ENCODE assay signal across 1 cellular context in the genomic region with DNA sequence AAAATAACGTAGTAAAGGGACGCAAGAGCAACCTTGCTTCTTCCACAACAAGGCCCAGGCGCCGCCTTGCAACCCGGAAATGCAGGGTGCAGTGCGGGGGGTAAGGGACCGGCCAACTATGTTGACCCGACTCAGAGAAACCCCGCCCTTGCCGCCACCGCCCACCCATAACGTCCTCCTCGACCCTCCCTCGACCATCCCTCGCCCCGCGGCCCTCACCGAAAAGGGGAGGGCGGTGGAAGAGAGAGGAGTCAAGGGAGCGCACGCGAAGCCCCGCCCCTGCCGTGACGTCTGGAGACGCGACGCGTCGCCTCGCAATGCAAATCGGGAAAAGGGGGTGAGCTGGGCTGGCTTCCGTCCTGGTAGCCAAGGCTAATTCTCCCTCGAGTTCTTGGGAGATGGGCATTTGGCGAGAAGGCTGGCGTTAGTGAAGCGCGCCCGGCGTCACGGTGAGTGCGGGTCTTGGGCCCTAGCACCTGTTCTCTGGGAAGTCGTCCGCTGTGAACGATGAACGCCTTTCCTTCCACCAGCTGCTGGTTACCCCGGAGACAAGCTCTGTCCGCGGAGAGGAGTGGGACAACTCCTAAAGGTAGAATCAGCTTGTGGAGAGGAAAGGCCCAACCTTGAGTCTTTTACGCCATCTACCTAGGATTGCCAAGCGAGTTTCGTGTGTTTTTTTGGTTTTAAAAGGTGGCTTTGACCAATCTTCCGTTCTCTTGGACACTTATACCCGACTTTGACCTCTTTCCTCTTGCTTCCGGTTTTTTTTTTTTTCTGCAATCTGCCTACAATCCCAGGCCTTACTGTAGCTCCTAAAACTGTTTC.
A peak's percentile ranks its signal among the peaks of the same experiment; 100 is the strongest.
TF ChIP-seq lines count a peak whose summit lies in the region.

A gene (plus strand): TSS at position 340 of the 825 bp plus-strand sequence. CDS start 14,669 bp downstream, outside the sequence.

TF ChIP-seq in GM12878, 131 proteins besides CTCF, POLR2A, EP300 and RAD21 (continued from another document and continues in another):
- TF ChIP-seq, protein P1, sequence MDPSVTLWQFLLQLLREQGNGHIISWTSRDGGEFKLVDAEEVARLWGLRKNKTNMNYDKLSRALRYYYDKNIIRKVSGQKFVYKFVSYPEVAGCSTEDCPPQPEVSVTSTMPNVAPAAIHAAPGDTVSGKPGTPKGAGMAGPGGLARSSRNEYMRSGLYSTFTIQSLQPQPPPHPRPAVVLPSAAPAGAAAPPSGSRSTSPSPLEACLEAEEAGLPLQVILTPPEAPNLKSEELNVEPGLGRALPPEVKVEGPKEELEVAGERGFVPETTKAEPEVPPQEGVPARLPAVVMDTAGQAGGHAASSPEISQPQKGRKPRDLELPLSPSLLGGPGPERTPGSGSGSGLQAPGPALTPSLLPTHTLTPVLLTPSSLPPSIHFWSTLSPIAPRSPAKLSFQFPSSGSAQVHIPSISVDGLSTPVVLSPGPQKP (IDR thresholded peaks at IDR 0.05; ENCODE audit: low read depth, low read length), result peak; percentile 66
- TF ChIP-seq IKZF1 (conservative IDR thresholded peaks at IDR 0.05), result peak; percentile 85
- peak; percentile 38 for TF ChIP-seq MEF2B (IDR thresholded peaks at IDR 0.05; ENCODE audit: partially characterized antibody, poor library complexity, severe bottlenecking)
- TF ChIP-seq, protein P2, sequence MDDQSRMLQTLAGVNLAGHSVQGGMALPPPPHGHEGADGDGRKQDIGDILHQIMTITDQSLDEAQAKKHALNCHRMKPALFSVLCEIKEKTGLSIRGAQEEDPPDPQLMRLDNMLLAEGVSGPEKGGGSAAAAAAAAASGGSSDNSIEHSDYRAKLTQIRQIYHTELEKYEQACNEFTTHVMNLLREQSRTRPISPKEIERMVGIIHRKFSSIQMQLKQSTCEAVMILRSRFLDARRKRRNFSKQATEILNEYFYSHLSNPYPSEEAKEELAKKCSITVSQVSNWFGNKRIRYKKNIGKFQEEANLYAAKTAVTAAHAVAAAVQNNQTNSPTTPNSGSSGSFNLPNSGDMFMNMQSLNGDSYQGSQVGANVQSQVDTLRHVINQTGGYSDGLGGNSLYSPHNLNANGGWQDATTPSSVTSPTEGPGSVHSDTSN (IDR thresholded peaks at IDR 0.05; ENCODE audit: insufficient replicate concordance, low read depth, low read length), result no peak
- TF ChIP-seq KDM1A (IDR thresholded peaks at IDR 0.05; ENCODE audit: borderline replicate concordance), result no peak
- no peak for TF ChIP-seq MTA2 (IDR thresholded peaks at IDR 0.05; ENCODE audit: low read depth)
- TF ChIP-seq HDAC2 (IDR thresholded peaks at IDR 0.05), result no peak
- peak; percentile 59 for TF ChIP-seq HCFC1 (IDR thresholded peaks at IDR 0.05; ENCODE audit: low read length)
- TF ChIP-seq EED (IDR thresholded peaks at IDR 0.05; ENCODE audit: low read depth), result peak; percentile 35; the same call in 1 of the 2 replicates
- TF ChIP-seq ZNF622 (IDR thresholded peaks at IDR 0.05), result no peak
- no peak for TF ChIP-seq BMI1 (IDR thresholded peaks at IDR 0.05; ENCODE audit: borderline replicate concordance)
- TF ChIP-seq ASH2L (IDR thresholded peaks at IDR 0.05; ENCODE audit: borderline replicate concordance, low read depth), result no peak
- TF ChIP-seq ESRRA (IDR thresholded peaks at IDR 0.05; ENCODE audit: low read length), result no peak
- no peak for TF ChIP-seq KLF5 (IDR thresholded peaks at IDR 0.05; ENCODE audit: partially characterized antibody)
- peak; percentile 31; the same call in 1 of the 2 replicates for TF ChIP-seq SPI1 (IDR thresholded peaks at IDR 0.05; ENCODE audit: borderline replicate concordance, insufficient read depth, low read depth, low read length)
- no peak for TF ChIP-seq RBBP5 (conservative IDR thresholded peaks at IDR 0.05)
- TF ChIP-seq FOXM1 (IDR thresholded peaks at IDR 0.05; ENCODE audit: low read depth, low read length), result no peak
- peak; percentile 80 for TF ChIP-seq FOXK2 (IDR thresholded peaks at IDR 0.05)
- no peak for TF ChIP-seq SREBF1 (IDR thresholded peaks at IDR 0.05; ENCODE audit: low read length)
- TF ChIP-seq EGR1 (IDR thresholded peaks at IDR 0.05; ENCODE audit: borderline replicate concordance in 1 of 2, low read depth in 2 of 2, low read length in 2 of 2), result peak in 1 of 2 experiments; percentile 65; a peak in 1 of 3 replicates
- TF ChIP-seq KAT2A (conservative IDR thresholded peaks at IDR 0.05; ENCODE audit: control insufficient read depth, low read depth, low read length), result no peak
- TF ChIP-seq TCF3 (IDR thresholded peaks at IDR 0.05; ENCODE audit: borderline replicate concordance, insufficient read depth, low read depth, low read length), result peak; percentile 28; the same call in 1 of the 2 replicates
- peak; percentile 27; the same call in 1 of the 2 replicates for TF ChIP-seq TCF12 (IDR thresholded peaks at IDR 0.05; ENCODE audit: low read depth, low read length)
- peak; percentile 95 for TF ChIP-seq POLR2AphosphoS5 (IDR thresholded peaks at IDR 0.05; ENCODE audit: low read length)
- TF ChIP-seq, protein P3, sequence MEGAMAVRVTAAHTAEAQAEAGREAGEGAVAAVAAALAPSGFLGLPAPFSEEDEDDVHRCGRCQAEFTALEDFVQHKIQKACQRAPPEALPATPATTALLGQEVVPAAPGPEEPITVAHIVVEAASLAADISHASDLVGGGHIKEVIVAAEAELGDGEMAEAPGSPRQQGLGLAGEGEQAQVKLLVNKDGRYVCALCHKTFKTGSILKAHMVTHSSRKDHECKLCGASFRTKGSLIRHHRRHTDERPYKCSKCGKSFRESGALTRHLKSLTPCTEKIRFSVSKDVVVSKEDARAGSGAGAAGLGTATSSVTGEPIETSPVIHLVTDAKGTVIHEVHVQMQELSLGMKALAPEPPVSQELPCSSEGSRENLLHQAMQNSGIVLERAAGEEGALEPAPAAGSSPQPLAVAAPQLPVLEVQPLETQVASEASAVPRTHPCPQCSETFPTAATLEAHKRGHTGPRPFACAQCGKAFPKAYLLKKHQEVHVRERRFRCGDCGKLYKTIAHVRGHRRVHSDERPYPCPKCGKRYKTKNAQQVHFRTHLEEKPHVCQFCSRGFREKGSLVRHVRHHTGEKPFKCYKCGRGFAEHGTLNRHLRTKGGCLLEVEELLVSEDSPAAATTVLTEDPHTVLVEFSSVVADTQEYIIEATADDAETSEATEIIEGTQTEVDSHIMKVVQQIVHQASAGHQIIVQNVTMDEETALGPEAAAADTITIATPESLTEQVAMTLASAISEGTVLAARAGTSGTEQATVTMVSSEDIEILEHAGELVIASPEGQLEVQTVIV (IDR thresholded peaks at IDR 0.05; ENCODE audit: borderline replicate concordance, partially characterized antibody), result peak; percentile 76
- no peak for TF ChIP-seq WRNIP1 (IDR thresholded peaks at IDR 0.05; ENCODE audit: borderline replicate concordance, low read depth, low read length)
- TF ChIP-seq LARP7 (IDR thresholded peaks at IDR 0.05), result no peak
- TF ChIP-seq MYB (IDR thresholded peaks at IDR 0.05; ENCODE audit: borderline replicate concordance, low read depth, low read length), result no peak
- no peak; the same call in 1 of the 2 replicates for TF ChIP-seq NRF1 (conservative IDR thresholded peaks at IDR 0.05; ENCODE audit: low read depth, low read length)
- no peak for TF ChIP-seq CHD4 (IDR thresholded peaks at IDR 0.05)
- peak; percentile 42 for TF ChIP-seq SIX5 (IDR thresholded peaks at IDR 0.05; ENCODE audit: low read depth, low read length, severe bottlenecking)
- TF ChIP-seq SMARCA5 (IDR thresholded peaks at IDR 0.05), result 0 out of 2 replicates have a peak, but pooled peaks have one; percentile 6
- TF ChIP-seq SREBF2 (IDR thresholded peaks at IDR 0.05; ENCODE audit: low read length), result no peak
- TF ChIP-seq, protein P4, sequence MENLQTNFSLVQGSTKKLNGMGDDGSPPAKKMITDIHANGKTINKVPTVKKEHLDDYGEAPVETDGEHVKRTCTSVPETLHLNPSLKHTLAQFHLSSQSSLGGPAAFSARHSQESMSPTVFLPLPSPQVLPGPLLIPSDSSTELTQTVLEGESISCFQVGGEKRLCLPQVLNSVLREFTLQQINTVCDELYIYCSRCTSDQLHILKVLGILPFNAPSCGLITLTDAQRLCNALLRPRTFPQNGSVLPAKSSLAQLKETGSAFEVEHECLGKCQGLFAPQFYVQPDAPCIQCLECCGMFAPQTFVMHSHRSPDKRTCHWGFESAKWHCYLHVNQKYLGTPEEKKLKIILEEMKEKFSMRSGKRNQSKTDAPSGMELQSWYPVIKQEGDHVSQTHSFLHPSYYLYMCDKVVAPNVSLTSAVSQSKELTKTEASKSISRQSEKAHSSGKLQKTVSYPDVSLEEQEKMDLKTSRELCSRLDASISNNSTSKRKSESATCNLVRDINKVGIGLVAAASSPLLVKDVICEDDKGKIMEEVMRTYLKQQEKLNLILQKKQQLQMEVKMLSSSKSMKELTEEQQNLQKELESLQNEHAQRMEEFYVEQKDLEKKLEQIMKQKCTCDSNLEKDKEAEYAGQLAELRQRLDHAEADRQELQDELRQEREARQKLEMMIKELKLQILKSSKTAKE (IDR thresholded peaks at IDR 0.05; ENCODE audit: low read depth, poor library complexity, severe bottlenecking), result no peak
- peak; percentile 56 for TF ChIP-seq NR2F1 (conservative IDR thresholded peaks at IDR 0.05)
- TF ChIP-seq, protein P5, sequence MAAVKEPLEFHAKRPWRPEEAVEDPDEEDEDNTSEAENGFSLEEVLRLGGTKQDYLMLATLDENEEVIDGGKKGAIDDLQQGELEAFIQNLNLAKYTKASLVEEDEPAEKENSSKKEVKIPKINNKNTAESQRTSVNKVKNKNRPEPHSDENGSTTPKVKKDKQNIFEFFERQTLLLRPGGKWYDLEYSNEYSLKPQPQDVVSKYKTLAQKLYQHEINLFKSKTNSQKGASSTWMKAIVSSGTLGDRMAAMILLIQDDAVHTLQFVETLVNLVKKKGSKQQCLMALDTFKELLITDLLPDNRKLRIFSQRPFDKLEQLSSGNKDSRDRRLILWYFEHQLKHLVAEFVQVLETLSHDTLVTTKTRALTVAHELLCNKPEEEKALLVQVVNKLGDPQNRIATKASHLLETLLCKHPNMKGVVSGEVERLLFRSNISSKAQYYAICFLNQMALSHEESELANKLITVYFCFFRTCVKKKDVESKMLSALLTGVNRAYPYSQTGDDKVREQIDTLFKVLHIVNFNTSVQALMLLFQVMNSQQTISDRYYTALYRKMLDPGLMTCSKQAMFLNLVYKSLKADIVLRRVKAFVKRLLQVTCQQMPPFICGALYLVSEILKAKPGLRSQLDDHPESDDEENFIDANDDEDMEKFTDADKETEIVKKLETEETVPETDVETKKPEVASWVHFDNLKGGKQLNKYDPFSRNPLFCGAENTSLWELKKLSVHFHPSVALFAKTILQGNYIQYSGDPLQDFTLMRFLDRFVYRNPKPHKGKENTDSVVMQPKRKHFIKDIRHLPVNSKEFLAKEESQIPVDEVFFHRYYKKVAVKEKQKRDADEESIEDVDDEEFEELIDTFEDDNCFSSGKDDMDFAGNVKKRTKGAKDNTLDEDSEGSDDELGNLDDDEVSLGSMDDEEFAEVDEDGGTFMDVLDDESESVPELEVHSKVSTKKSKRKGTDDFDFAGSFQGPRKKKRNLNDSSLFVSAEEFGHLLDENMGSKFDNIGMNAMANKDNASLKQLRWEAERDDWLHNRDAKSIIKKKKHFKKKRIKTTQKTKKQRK (IDR thresholded peaks at IDR 0.05; ENCODE audit: low read depth, low read length), result no peak
- peak; percentile 13 for TF ChIP-seq RELA (IDR thresholded peaks at IDR 0.05; ENCODE audit: borderline replicate concordance, partially characterized antibody)
- TF ChIP-seq STAT3 (IDR thresholded peaks at IDR 0.05; ENCODE audit: low read depth, low read length), result no peak
- no peak for TF ChIP-seq PAX8 (IDR thresholded peaks at IDR 0.05)
- TF ChIP-seq FOS (IDR thresholded peaks at IDR 0.05; ENCODE audit: borderline replicate concordance, extremely low read depth, insufficient read length), result no peak
- no peak for TF ChIP-seq HDAC6 (IDR thresholded peaks at IDR 0.05; ENCODE audit: unreplicated experiment)
- TF ChIP-seq, protein P6, sequence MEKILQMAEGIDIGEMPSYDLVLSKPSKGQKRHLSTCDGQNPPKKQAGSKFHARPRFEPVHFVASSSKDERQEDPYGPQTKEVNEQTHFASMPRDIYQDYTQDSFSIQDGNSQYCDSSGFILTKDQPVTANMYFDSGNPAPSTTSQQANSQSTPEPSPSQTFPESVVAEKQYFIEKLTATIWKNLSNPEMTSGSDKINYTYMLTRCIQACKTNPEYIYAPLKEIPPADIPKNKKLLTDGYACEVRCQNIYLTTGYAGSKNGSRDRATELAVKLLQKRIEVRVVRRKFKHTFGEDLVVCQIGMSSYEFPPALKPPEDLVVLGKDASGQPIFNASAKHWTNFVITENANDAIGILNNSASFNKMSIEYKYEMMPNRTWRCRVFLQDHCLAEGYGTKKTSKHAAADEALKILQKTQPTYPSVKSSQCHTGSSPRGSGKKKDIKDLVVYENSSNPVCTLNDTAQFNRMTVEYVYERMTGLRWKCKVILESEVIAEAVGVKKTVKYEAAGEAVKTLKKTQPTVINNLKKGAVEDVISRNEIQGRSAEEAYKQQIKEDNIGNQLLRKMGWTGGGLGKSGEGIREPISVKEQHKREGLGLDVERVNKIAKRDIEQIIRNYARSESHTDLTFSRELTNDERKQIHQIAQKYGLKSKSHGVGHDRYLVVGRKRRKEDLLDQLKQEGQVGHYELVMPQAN (conservative IDR thresholded peaks at IDR 0.05), result peak; percentile 83
- no peak for TF ChIP-seq CBX5 (IDR thresholded peaks at IDR 0.05; ENCODE audit: low read depth)
- TF ChIP-seq CEBPB (IDR thresholded peaks at IDR 0.05; ENCODE audit: borderline replicate concordance in 1 of 2, low read depth in 2 of 2, low read length in 2 of 2), result no peak
- no peak for TF ChIP-seq EZH2 (IDR thresholded peaks at IDR 0.05; ENCODE audit: borderline replicate concordance, control insufficient read depth, low read depth, low read length)
- TF ChIP-seq TARDBP (IDR thresholded peaks at IDR 0.05; ENCODE audit: borderline replicate concordance), result peak; percentile 65; the same call in 1 of the 2 replicates
- TF ChIP-seq NFYA (IDR thresholded peaks at IDR 0.05; ENCODE audit: borderline replicate concordance, low read depth, low read length), result no peak
- TF ChIP-seq JUND (IDR thresholded peaks at IDR 0.05; ENCODE audit: low read depth, low read length), result no peak
- TF ChIP-seq IRF4 (IDR thresholded peaks at IDR 0.05; ENCODE audit: low read depth, low read length), result 0 out of 2 replicates have a peak, but pooled peaks have one; percentile 15
- no peak for TF ChIP-seq SUZ12 (IDR thresholded peaks at IDR 0.05; ENCODE audit: unreplicated experiment)
- TF ChIP-seq RUNX3 (IDR thresholded peaks at IDR 0.05; ENCODE audit: low read length), result no peak
- TF ChIP-seq TAF1 (IDR thresholded peaks at IDR 0.05; ENCODE audit: borderline replicate concordance, low read depth, low read length), result peak; percentile 18; the same call in 1 of the 2 replicates
- peak; percentile 67 for TF ChIP-seq PML (IDR thresholded peaks at IDR 0.05; ENCODE audit: low read length)
